Comparison of ENCODE assay signal across 1 cellular context in genomic region chr4:40466789-40467188, GRCh38.
A peak's percentile ranks its signal among the peaks of the same experiment; 100 is the strongest.
TF ChIP-seq lines count a peak whose summit lies in the region.

No MANE protein-coding gene starts in this region.

TF ChIP-seq in GM12878, 131 proteins besides CTCF, POLR2A, EP300 and RAD21 (continued from another document):
- no peak for TF ChIP-seq POLR2AphosphoS5 (IDR thresholded peaks at IDR 0.05; ENCODE audit: low read length)
- TF ChIP-seq HCFC1 (IDR thresholded peaks at IDR 0.05; ENCODE audit: low read length): no peak
- TF ChIP-seq NFIC (IDR thresholded peaks at IDR 0.05; ENCODE audit: low read depth, low read length): 0 out of 2 replicates have a peak, but pooled peaks have one; percentile 25
- no peak for TF ChIP-seq ZBED1 (IDR thresholded peaks at IDR 0.05; ENCODE audit: borderline replicate concordance)
- no peak for TF ChIP-seq RB1 (IDR thresholded peaks at IDR 0.05; ENCODE audit: borderline replicate concordance)
- TF ChIP-seq BRCA1 (IDR thresholded peaks at IDR 0.05; ENCODE audit: low read depth, low read length): no peak
- no peak for TF ChIP-seq SUPT20H (IDR thresholded peaks at IDR 0.05; ENCODE audit: borderline replicate concordance, control insufficient read depth, low read depth, low read length)
- TF ChIP-seq, protein P1, sequence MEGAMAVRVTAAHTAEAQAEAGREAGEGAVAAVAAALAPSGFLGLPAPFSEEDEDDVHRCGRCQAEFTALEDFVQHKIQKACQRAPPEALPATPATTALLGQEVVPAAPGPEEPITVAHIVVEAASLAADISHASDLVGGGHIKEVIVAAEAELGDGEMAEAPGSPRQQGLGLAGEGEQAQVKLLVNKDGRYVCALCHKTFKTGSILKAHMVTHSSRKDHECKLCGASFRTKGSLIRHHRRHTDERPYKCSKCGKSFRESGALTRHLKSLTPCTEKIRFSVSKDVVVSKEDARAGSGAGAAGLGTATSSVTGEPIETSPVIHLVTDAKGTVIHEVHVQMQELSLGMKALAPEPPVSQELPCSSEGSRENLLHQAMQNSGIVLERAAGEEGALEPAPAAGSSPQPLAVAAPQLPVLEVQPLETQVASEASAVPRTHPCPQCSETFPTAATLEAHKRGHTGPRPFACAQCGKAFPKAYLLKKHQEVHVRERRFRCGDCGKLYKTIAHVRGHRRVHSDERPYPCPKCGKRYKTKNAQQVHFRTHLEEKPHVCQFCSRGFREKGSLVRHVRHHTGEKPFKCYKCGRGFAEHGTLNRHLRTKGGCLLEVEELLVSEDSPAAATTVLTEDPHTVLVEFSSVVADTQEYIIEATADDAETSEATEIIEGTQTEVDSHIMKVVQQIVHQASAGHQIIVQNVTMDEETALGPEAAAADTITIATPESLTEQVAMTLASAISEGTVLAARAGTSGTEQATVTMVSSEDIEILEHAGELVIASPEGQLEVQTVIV (IDR thresholded peaks at IDR 0.05; ENCODE audit: borderline replicate concordance, partially characterized antibody): no peak
